ENCODE assay signal across 36 cellular contexts in genomic region chr18:8339958-8340357, GRCh38.
A peak's percentile ranks its signal among the peaks of the same experiment; 100 is the strongest.
DNase-seq lines count a peak whose midpoint lies in the region; ATAC-seq, FAIRE-seq and TF ChIP-seq lines count a peak whose summit lies in the region.
"Had no signal": no experiment of that assay in that cellular context is flagged by ENCODE, and none has a peak within 500 bp of the region (broad histone marks: within the 10 kb centered on the region; RNA-seq: fewer than 3 reads in every experiment).

No MANE protein-coding gene starts in this region.

- H3K9ac ChIP-seq in HepG2 (ENCODE audit: insufficient read depth, low read depth, low read length), result no peak overlapping the region
- H3K9ac ChIP-seq: parathyroid adenoma had no signal

- TF ChIP-seq CTCF in HepG2 (CRISPR knock-in tag; IDR thresholded peaks at IDR 0.05) (no peak), right lobe of liver (IDR thresholded peaks at IDR 0.05) (no peak)

- DNase-seq in HepG2 (ENCODE audit: low spot score) (no peak), right lobe of liver (no peak), cerebellar cortex (ENCODE audit: low spot score) (peak; percentile 44), hypothalamus (lab: John Stamatoyannopoulos, UW) (peak in 27 of 51 donors; percentile 2 to 44 (median 21)), GM19239 (ENCODE audit: insufficient read length, low spot score) (no peak)
- DNase-seq in activated effector memory CD4-positive, alpha-beta T cell treated with Interleukin-2 at 50 U/mL for 16 hours, result no peak
- DNase-seq: activated CD4-positive, alpha-beta T cell treated with anti-CD3 and anti-CD28 coated beads, Interleukin-2, amount 50 U/mL, for 4 hours; activated CD8-positive, alpha-beta memory T cell treated with anti-CD3 and anti-CD28 coated beads, Interleukin-2, amount 10 ng/mL, durations not matched to agents 7 days and 5 days; activated gamma-delta T cell treated with Interleukin-2 at 50 U/mL for 16 hours; activated naive CD8-positive, alpha-beta T cell treated with anti-CD3 and anti-CD28 coated beads, Interleukin-2, amount 50 U/mL, for 24 hours; activated T-cell treated with anti-CD3 and anti-CD28 coated beads, Interleukin-2, amount 50 U/mL, for 4 hours; CD8-positive, alpha-beta T cell; cerebellar nuclear complex; DMS 273 treated with DMSO at 0.1 percent for 48 hours; EL; esophagus squamous epithelium; foreskin keratinocyte; hippocampal formation; immature natural killer cell; KG1; left colon; MG63; NCI-H1105; NCI-H187; NCI-H2171 treated with DMSO at 0.1 percent for 48 hours; NCI-H510A treated with DMSO at 0.1 percent for 48 hours; stimulated activated CD4-positive, alpha-beta T cell treated with anti-CD3 and anti-CD28 coated beads, Interleukin-2, amount 100 ng/mL, for 24 hours; stimulated activated CD8-positive, alpha-beta memory T cell treated with anti-CD3 and anti-CD28 coated beads, Interleukin-4, amount 100 ng/mL, for 48 hours; T-helper 17 cell; tibial artery had no signal

- no peaks in the 10 kb centered on the region for H3K79me2 ChIP-seq in HepG2 (ENCODE audit: insufficient read depth, low read length)
- H3K79me2 ChIP-seq: parathyroid adenoma had no signal

- POLR2A ChIA-PET in HepG2 (lab: Yijun Ruan, JAX), result no interaction called here

- no peak for TF ChIP-seq POLR2A in HepG2 (IDR thresholded peaks at IDR 0.05; ENCODE audit: insufficient read depth in 1 of 2, low read depth in 2 of 2, low read length in 2 of 2)
- TF ChIP-seq POLR2A in right lobe of liver (IDR thresholded peaks at IDR 0.05), result no peak

- no peak for ATAC-seq in HepG2
- no peak for ATAC-seq in right lobe of liver
- no peak for ATAC-seq in HG02885 (IDR thresholded peaks at IDR 0.05; ENCODE audit: poor library complexity, unreplicated experiment)
- no peak for ATAC-seq in GM21526 (IDR thresholded peaks at IDR 0.05; ENCODE audit: low FRiP score, unreplicated experiment)
- ATAC-seq: activated CD8-positive, alpha-beta memory T cell treated with anti-CD3 and anti-CD28 coated beads, Interleukin-2, amount 10 ng/mL, durations not matched to agents 7 days and 5 days; activated naive CD8-positive, alpha-beta T cell treated with anti-CD3 and anti-CD28 coated beads, Interleukin-2, amount 50 U/mL, for 24 hours; activated T-cell treated with anti-CD3 and anti-CD28 coated beads, Interleukin-2, amount 50 U/mL, for 4 hours; CD8-positive, alpha-beta T cell; foreskin keratinocyte; left colon; T-helper 17 cell had no signal

- TF ChIP-seq EP300 in HepG2 (IDR thresholded peaks at IDR 0.05; ENCODE audit: low read depth in 2 of 2, low read length in 2 of 2) (no peak), HepG2 (CRISPR knock-in tag; IDR thresholded peaks at IDR 0.05; ENCODE audit: borderline replicate concordance) (no peak)

- 98% methylated on average over 10 of the region's 10 CpGs for WGBS in HepG2 (ENCODE audit: low lambda C conversion rate)
- WGBS in right lobe of liver (ENCODE audit: insufficient coverage, low coverage, low lambda C conversion rate, missing lambda C conversion rate), result 87% methylated on average over 5 of the region's 10 CpGs

- in situ Hi-C loops in HepG2 (cut with HindIII; ENCODE audit: extremely low pct_ligation_motif_present, low pct_unique_long_range_greater_than_20kb), result no loop called here

- no peaks in the 10 kb centered on the region for H3K9me3 ChIP-seq in HepG2 (ENCODE audit: low read length)
- no peaks in the 10 kb centered on the region for H3K9me3 ChIP-seq in right lobe of liver
- H3K9me3 ChIP-seq: esophagus squamous epithelium, HAP-1, MG63, tibial artery, vagina had no signal

- H3K4me2 ChIP-seq in HepG2 (ENCODE audit: low read depth, low read length), result no peak overlapping the region

- H3K4me1 ChIP-seq in HepG2 (ENCODE audit: insufficient read depth, low read length), result peaks cover 49% of the 10 kb centered on the region
- H3K4me1 ChIP-seq in right lobe of liver, result peaks cover 0 to 32% (median 11%) of the 10 kb centered on the region in 4 donors
- H3K4me1 ChIP-seq: foreskin keratinocyte, HAP-1, parathyroid adenoma, vagina had no signal

- intact Hi-C loops in HepG2 (cut with micrococcal nuclease; ENCODE audit: unreplicated experiment), result loop anchor here (5.0 kb wide), 1 partner anchor 58 kb away; no protein-coding TSS in a partner anchor
- intact Hi-C loops in right lobe of liver (cut with DNase I), result no loop called here

- no peak overlapping the region for H2AFZ ChIP-seq in HepG2 (ENCODE audit: low read length)
- H2AFZ ChIP-seq: parathyroid adenoma had no signal

- no peaks in the 10 kb centered on the region for H4K20me1 ChIP-seq in HepG2 (ENCODE audit: insufficient read depth, low read length)

- no peak for TF ChIP-seq RAD21 in HepG2 (CRISPR knock-in tag; IDR thresholded peaks at IDR 0.05)

- CTCF ChIA-PET in HepG2 (lab: Yijun Ruan, JAX; ENCODE audit: low intra/inter-chr PET ratio, low total read pairs), result no interaction called here

- H3K27ac ChIP-seq in HepG2 (ENCODE audit: extremely low read length, insufficient read depth, low read length) (no peak overlapping the region), right lobe of liver (no peak overlapping the region)
- H3K27ac ChIP-seq: esophagus squamous epithelium, foreskin keratinocyte, parathyroid adenoma, tibial artery, vagina had no signal

- H3K4me3 ChIP-seq in HepG2 (replicated peaks in 1 of 3; ENCODE audit: insufficient read depth in 1 of 3, low read depth in 2 of 3, low read length in 3 of 3) (no peak overlapping the region), right lobe of liver (no peak overlapping the region)
- H3K4me3 ChIP-seq: esophagus squamous epithelium, HAP-1, MG63, tibial artery, vagina had no signal

- no peaks in the 10 kb centered on the region for H3K36me3 ChIP-seq in HepG2 (replicated peaks in 1 of 2; ENCODE audit: control insufficient read depth in 1 of 2, insufficient read depth in 2 of 2, low read length in 2 of 2)
- H3K36me3 ChIP-seq in right lobe of liver, result no peaks in the 10 kb centered on the region
- H3K36me3 ChIP-seq: esophagus squamous epithelium, HAP-1, MG63, tibial artery, vagina had no signal

- no peaks in the 10 kb centered on the region for H3K27me3 ChIP-seq in HepG2 (ENCODE audit: control insufficient read depth in 1 of 2, insufficient read depth in 2 of 2, low read length in 2 of 2)
- H3K27me3 ChIP-seq in right lobe of liver, result no peaks in the 10 kb centered on the region
- H3K27me3 ChIP-seq: esophagus squamous epithelium, foreskin keratinocyte, MG63, tibial artery, vagina had no signal

- FAIRE-seq in HepG2 (lab: Jason Lieb, UNC), result no peak
- FAIRE-seq in GM19239 (lab: Jason Lieb, UNC), result no peak
- FAIRE-seq: HTR-8/SVneo had no signal

- no TSS peak for BruUV-seq in HepG2 (replicated peaks; lab: Mats Ljungman, UMichigan)

TF ChIP-seq in HepG2, 621 proteins besides CTCF, POLR2A, EP300 and RAD21:
- TF ChIP-seq MTA3 (CRISPR knock-in tag; IDR thresholded peaks at IDR 0.05), result no peak
- TF ChIP-seq, protein P1, sequence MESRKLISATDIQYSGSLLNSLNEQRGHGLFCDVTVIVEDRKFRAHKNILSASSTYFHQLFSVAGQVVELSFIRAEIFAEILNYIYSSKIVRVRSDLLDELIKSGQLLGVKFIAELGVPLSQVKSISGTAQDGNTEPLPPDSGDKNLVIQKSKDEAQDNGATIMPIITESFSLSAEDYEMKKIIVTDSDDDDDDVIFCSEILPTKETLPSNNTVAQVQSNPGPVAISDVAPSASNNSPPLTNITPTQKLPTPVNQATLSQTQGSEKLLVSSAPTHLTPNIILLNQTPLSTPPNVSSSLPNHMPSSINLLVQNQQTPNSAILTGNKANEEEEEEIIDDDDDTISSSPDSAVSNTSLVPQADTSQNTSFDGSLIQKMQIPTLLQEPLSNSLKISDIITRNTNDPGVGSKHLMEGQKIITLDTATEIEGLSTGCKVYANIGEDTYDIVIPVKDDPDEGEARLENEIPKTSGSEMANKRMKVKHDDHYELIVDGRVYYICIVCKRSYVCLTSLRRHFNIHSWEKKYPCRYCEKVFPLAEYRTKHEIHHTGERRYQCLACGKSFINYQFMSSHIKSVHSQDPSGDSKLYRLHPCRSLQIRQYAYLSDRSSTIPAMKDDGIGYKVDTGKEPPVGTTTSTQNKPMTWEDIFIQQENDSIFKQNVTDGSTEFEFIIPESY (CRISPR knock-in tag; IDR thresholded peaks at IDR 0.05), result 0 out of 2 replicates have a peak, but pooled peaks have one; percentile 46

Comparison
In these comparisons a context has a peak if more than half of its experiments do, and no peak if none do; other contexts are left out.
1. DNase-seq: peak in cerebellar cortex (single experiment) and hypothalamus (27 of 51); none in HepG2 (single experiment), right lobe of liver (0 of 3), GM19239 (single experiment) and activated effector memory CD4-positive, alpha-beta T cell treated with Interleukin-2 at 50 U/mL for 16 hours (single experiment).